ENCODE assay signal across 26 cellular contexts in the genomic region with DNA sequence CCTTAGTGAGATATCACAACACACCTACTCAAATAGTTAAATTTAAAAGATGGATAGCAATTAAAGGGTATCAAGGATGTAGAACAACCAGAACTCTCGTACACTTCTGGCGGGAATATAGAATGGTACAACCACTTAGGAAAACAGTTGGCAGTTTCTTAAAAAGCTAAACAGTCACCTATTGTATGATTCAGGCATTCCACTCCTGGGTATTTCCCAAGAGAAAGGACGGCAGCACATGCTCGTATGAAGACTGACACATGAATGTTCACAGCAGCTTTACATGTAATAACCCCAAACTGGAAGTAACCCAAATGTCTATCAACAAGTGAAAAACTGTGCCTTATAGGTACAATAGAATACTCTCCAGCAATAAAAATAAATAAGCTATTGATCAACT.
"Had no signal": no experiment of that assay in that cellular context is flagged by ENCODE, and none has a peak within 500 bp of the region (broad histone marks: within the 10 kb centered on the region; RNA-seq: fewer than 3 reads in every experiment).

No MANE protein-coding gene starts in this region.

- H3K27me3 Mint-ChIP-seq: stimulated activated naive B cell treated with anti-CD40 and anti-IgM and Interleukin-4, amounts not matched to agents 10 μg/mL and 1 μg/mL and 100 μg/mL, for 72 hours; stimulated activated naive CD8-positive, alpha-beta T cell treated with anti-CD3 and anti-CD28 coated beads, Interleukin-15, Interleukin-2, amounts not matched to agents 100 ng/mL and 50 ng/mL, for 24 hours had no signal

- H3K27ac Mint-ChIP-seq: naive thymus-derived CD8-positive, alpha-beta T cell; natural killer cell treated with Interleukin-12 subunit alpha and Interleukin-12 subunit beta and Interleukin-15 and Interleukin-18, amount 100 ng/mL, for 72 hours; nephron progenitor cell; stimulated activated effector memory CD8-positive, alpha-beta T cell treated with anti-CD3 and anti-CD28 coated beads, Interleukin-12 subunit alpha, Interleukin-12 subunit beta, amount 100 ng/mL, for 72 hours; stimulated activated naive B cell treated with anti-CD40 and anti-IgM and Interleukin-4, amounts not matched to agents 10 μg/mL and 1 μg/mL and 100 μg/mL, for 72 hours; stimulated activated naive CD8-positive, alpha-beta T cell treated with anti-CD3 and anti-CD28 coated beads, Interleukin-15, Interleukin-2, amounts not matched to agents 100 ng/mL and 50 ng/mL, for 24 hours had no signal

- ATAC-seq: naive thymus-derived CD8-positive, alpha-beta T cell; natural killer cell treated with Interleukin-12 subunit alpha and Interleukin-12 subunit beta and Interleukin-15 and Interleukin-18, amount 100 ng/mL, for 72 hours; pancreas; right cardiac atrium; right lobe of liver; stimulated activated effector memory CD8-positive, alpha-beta T cell treated with anti-CD3 and anti-CD28 coated beads, Interleukin-12 subunit alpha, Interleukin-12 subunit beta, amount 100 ng/mL, for 72 hours; stimulated activated naive B cell treated with anti-CD40 and anti-IgM and Interleukin-4, amounts not matched to agents 10 μg/mL and 1 μg/mL and 100 μg/mL, for 72 hours had no signal

- H3K4me3 Mint-ChIP-seq: naive thymus-derived CD8-positive, alpha-beta T cell; natural killer cell treated with Interleukin-12 subunit alpha and Interleukin-12 subunit beta and Interleukin-15 and Interleukin-18, amount 100 ng/mL, for 72 hours; nephron progenitor cell; neural crest cell; stimulated activated effector memory CD8-positive, alpha-beta T cell treated with anti-CD3 and anti-CD28 coated beads, Interleukin-12 subunit alpha, Interleukin-12 subunit beta, amount 100 ng/mL, for 72 hours; stimulated activated naive B cell treated with anti-CD40 and anti-IgM and Interleukin-4, amounts not matched to agents 10 μg/mL and 1 μg/mL and 100 μg/mL, for 72 hours; stimulated activated naive CD8-positive, alpha-beta T cell treated with anti-CD3 and anti-CD28 coated beads, Interleukin-15, Interleukin-2, amounts not matched to agents 100 ng/mL and 50 ng/mL, for 24 hours had no signal

- H3K9me3 Mint-ChIP-seq: natural killer cell treated with Interleukin-12 subunit alpha and Interleukin-12 subunit beta and Interleukin-15 and Interleukin-18, amount 100 ng/mL, for 72 hours; stimulated activated naive CD8-positive, alpha-beta T cell treated with anti-CD3 and anti-CD28 coated beads, Interleukin-15, Interleukin-2, amounts not matched to agents 100 ng/mL and 50 ng/mL, for 24 hours had no signal

- DNase-seq: naive thymus-derived CD8-positive, alpha-beta T cell; nephron progenitor cell; nucleus accumbens; pancreas; right cardiac atrium; right lobe of liver; sigmoid colon; small intestine; stimulated activated CD4-positive, alpha-beta T cell treated with anti-CD3 and anti-CD28 coated beads, Interleukin-15, amount 100 ng/mL, for 24 hours; stimulated activated CD4-positive, alpha-beta T cell treated with anti-CD3 and anti-CD28 coated beads, Interleukin-4, amount 100 ng/mL, for 1 hour; stimulated activated naive B cell treated with anti-CD40 and anti-IgM and Interleukin-4, amounts not matched to agents 10 μg/mL and 1 μg/mL and 100 μg/mL, for 72 hours; stimulated activated naive CD4-positive, alpha-beta T cell treated with Interleukin-2 at 50 U/mL for 16 hours; stomach; thyroid gland; trophoblast cell; upper lobe of left lung had no signal

- H3K36me3 ChIP-seq: neutrophil, pancreas, prostate gland, right lobe of liver, sigmoid colon, stomach, thoracic aorta, thyroid gland, tibial nerve, upper lobe of left lung, vagina had no signal

- H3K4me1 ChIP-seq: pancreas, prostate gland, right lobe of liver, sigmoid colon, stomach, thyroid gland, tibial nerve, upper lobe of left lung, vagina had no signal

- H3K4me3 ChIP-seq: pancreas, prostate gland, right lobe of liver, sigmoid colon, stomach, thoracic aorta, thyroid gland, tibial nerve, upper lobe of left lung, vagina had no signal

- H3K36me3 Mint-ChIP-seq: naive thymus-derived CD8-positive, alpha-beta T cell; natural killer cell treated with Interleukin-12 subunit alpha and Interleukin-12 subunit beta and Interleukin-15 and Interleukin-18, amount 100 ng/mL, for 72 hours; stimulated activated effector memory CD8-positive, alpha-beta T cell treated with anti-CD3 and anti-CD28 coated beads, Interleukin-12 subunit alpha, Interleukin-12 subunit beta, amount 100 ng/mL, for 72 hours; stimulated activated naive B cell treated with anti-CD40 and anti-IgM and Interleukin-4, amounts not matched to agents 10 μg/mL and 1 μg/mL and 100 μg/mL, for 72 hours had no signal

- FAIRE-seq: pancreas, small intestine, urothelium cell line had no signal

- H3K27ac ChIP-seq: neutrophil, pancreas, prostate gland, right lobe of liver, sigmoid colon, stomach, thoracic aorta, thyroid gland, tibial nerve, upper lobe of left lung, vagina had no signal

- H3K27me3 ChIP-seq: neutrophil, pancreas, right lobe of liver, sigmoid colon, stomach, thyroid gland, tibial nerve, upper lobe of left lung, vagina had no signal

- H3K4me1 Mint-ChIP-seq: stimulated activated effector memory CD8-positive, alpha-beta T cell treated with anti-CD3 and anti-CD28 coated beads, Interleukin-12 subunit alpha, Interleukin-12 subunit beta, amount 100 ng/mL, for 72 hours; stimulated activated naive B cell treated with anti-CD40 and anti-IgM and Interleukin-4, amounts not matched to agents 10 μg/mL and 1 μg/mL and 100 μg/mL, for 72 hours had no signal
